Comparison of ENCODE assay signal across 23 cellular contexts in genomic region chr16:20949660-20950059, GRCh38. TPM values are rescaled to one million over a fixed set of nuclear protein-coding genes. Genes with fewer than 3 reads are reported as not detected.
DNase-seq lines count a peak whose midpoint lies in the region; ATAC-seq, FAIRE-seq and TF ChIP-seq lines count a peak whose summit lies in the region.
"Had no signal": no experiment of that assay in that cellular context is flagged by ENCODE, and none has a peak within 500 bp of the region (broad histone marks: within the 10 kb centered on the region; RNA-seq: fewer than 3 reads in every experiment).

No MANE protein-coding gene starts in this region.

- H3K27ac ChIP-seq in K562 (ENCODE audit: extremely low read depth, low read depth, low read length), result no peak overlapping the region
- H3K27ac ChIP-seq: BLaER1 had no signal

- TF ChIP-seq CTCF in K562 (IDR thresholded peaks at IDR 0.05 in 2 of 3, conservative IDR thresholded peaks at IDR 0.05 in 1 of 3; ENCODE audit: insufficient read depth in 2 of 3, low read depth in 1 of 3, low read length in 3 of 3), result no peak
- TF ChIP-seq CTCF in mucosa of descending colon (IDR thresholded peaks at IDR 0.05), result no peak

- H3K27me3 Mint-ChIP-seq in activated CD4-positive, alpha-beta T cell treated with anti-CD3 and anti-CD28 coated beads, Interleukin-2, amount 10 ng/mL, durations not matched to agents 7 days and 5 days, result peaks cover 9% of the 10 kb centered on the region

- H3K4me3 ChIP-seq in K562 (no peak overlapping the region), mucosa of descending colon (no peak overlapping the region)
- H3K4me3 ChIP-seq: BLaER1 had no signal

- H3K9ac ChIP-seq in K562 (ENCODE audit: insufficient read depth in 1 of 2, low read depth in 2 of 2, low read length in 2 of 2), result no peak overlapping the region
- H3K9ac ChIP-seq: BLaER1 had no signal

- TF ChIP-seq EP300 in K562 (IDR thresholded peaks at IDR 0.05; ENCODE audit: low read length), result no peak

- H3K9me3 ChIP-seq in K562 (replicated peaks; ENCODE audit: control insufficient read depth, insufficient read depth, low read depth, low read length) (0 out of 2 replicates have a peak, but pooled peaks cover 2% of the 10 kb centered on the region), mucosa of descending colon (no peaks in the 10 kb centered on the region)
- H3K9me3 ChIP-seq: BE2C, BLaER1 had no signal

- no peaks in the 10 kb centered on the region for H3K79me2 ChIP-seq in K562 (ENCODE audit: control insufficient read depth, insufficient read depth, low read length)

- no peak for ATAC-seq in K562
- peak; percentile 81 for ATAC-seq in mucosa of descending colon
- ATAC-seq in HG03460 (IDR thresholded peaks at IDR 0.05; ENCODE audit: unreplicated experiment), result no peak

- H3K4me3 Mint-ChIP-seq in activated CD4-positive, alpha-beta T cell treated with anti-CD3 and anti-CD28 coated beads, Interleukin-2, amount 10 ng/mL, durations not matched to agents 7 days and 5 days, result no peak overlapping the region
- H3K4me3 Mint-ChIP-seq: CD14-positive monocyte; CD4-positive, alpha-beta memory T cell; CD4-positive, CD25-positive, alpha-beta regulatory T cell; CD8-positive, alpha-beta memory T cell had no signal

- peaks cover 12% of the 10 kb centered on the region for H3K4me1 Mint-ChIP-seq in activated CD4-positive, alpha-beta T cell treated with anti-CD3 and anti-CD28 coated beads, Interleukin-2, amount 10 ng/mL, durations not matched to agents 7 days and 5 days

- WGBS in K562 (ENCODE audit: insufficient coverage, low coverage, missing lambda C conversion rate), result 50% methylated on average over 3 of the region's 3 CpGs

- in situ Hi-C loops in K562 (cut with MboI), result loop anchor here (5.0 kb wide), 1 partner anchor 92 kb away; no protein-coding TSS in a partner anchor

- POLR2A ChIA-PET in K562 (lab: Yijun Ruan, JAX), result interaction anchor here (0.6 kb wide), 1 partner anchor 139 kb away, joined by 3 read pairs; no protein-coding TSS in a partner anchor
- POLR2A ChIA-PET in activated CD4-positive, alpha-beta T cell treated with anti-CD3 and anti-CD28 coated beads, Interleukin-2, amount 10 ng/mL, durations not matched to agents 7 days and 5 days (lab: Charles Lee), result no interaction called here

- no peaks in the 10 kb centered on the region for H3K36me3 ChIP-seq in K562 (ENCODE audit: control insufficient read depth, insufficient read depth, low read length)
- H3K36me3 ChIP-seq in mucosa of descending colon (ENCODE audit: low read depth), result no peaks in the 10 kb centered on the region
- H3K36me3 ChIP-seq: BE2C, BLaER1 had no signal

- CTCF ChIA-PET in K562 (lab: Yijun Ruan, JAX; ENCODE audit: low intra/inter-chr PET ratio), result no interaction called here
- CTCF ChIA-PET in activated CD4-positive, alpha-beta T cell treated with anti-CD3 and anti-CD28 coated beads, Interleukin-2, amount 10 ng/mL, durations not matched to agents 7 days and 5 days (lab: Charles Lee), result interaction anchor here (0.9 to 1.4 kb wide), 2 partner anchors 22 to 175 kb away, joined by 3 to 5 read pairs; no protein-coding TSS in a partner anchor

- TF ChIP-seq POLR2A in K562 (conservative IDR thresholded peaks at IDR 0.05), result no peak

- no peaks in the 10 kb centered on the region for H4K20me1 ChIP-seq in K562 (replicated peaks; ENCODE audit: control insufficient read depth, insufficient read depth, low read length)
- H4K20me1 ChIP-seq: BLaER1 had no signal

- no peaks in the 10 kb centered on the region for H3K36me3 Mint-ChIP-seq in activated CD4-positive, alpha-beta T cell treated with anti-CD3 and anti-CD28 coated beads, Interleukin-2, amount 10 ng/mL, durations not matched to agents 7 days and 5 days (ENCODE audit: low read depth)
- H3K36me3 Mint-ChIP-seq: CD14-positive monocyte; CD4-positive, alpha-beta memory T cell; CD4-positive, CD25-positive, alpha-beta regulatory T cell; CD8-positive, alpha-beta memory T cell had no signal

- FAIRE-seq in K562 (lab: Jason Lieb, UNC), result no peak
- FAIRE-seq: GM12891, GM19239 had no signal

- no peak overlapping the region for H2AFZ ChIP-seq in K562 (ENCODE audit: low read depth, low read length)

- intact Hi-C loops in K562 (cut with micrococcal nuclease), result loop anchor here (5.0 kb wide), 1 partner anchor 47 kb away; the partner anchor contains the start of genes DCUN1D3 and LYRM1
- intact Hi-C loops in mucosa of descending colon (cut with DNase I, micrococcal nuclease), result no loop called here

- no peak overlapping the region for H3K27ac Mint-ChIP-seq in activated CD4-positive, alpha-beta T cell treated with anti-CD3 and anti-CD28 coated beads, Interleukin-2, amount 10 ng/mL, durations not matched to agents 7 days and 5 days
- H3K27ac Mint-ChIP-seq: CD14-positive monocyte; CD4-positive, alpha-beta memory T cell; CD4-positive, CD25-positive, alpha-beta regulatory T cell had no signal

- H3K9me3 Mint-ChIP-seq in activated CD4-positive, alpha-beta T cell treated with anti-CD3 and anti-CD28 coated beads, Interleukin-2, amount 10 ng/mL, durations not matched to agents 7 days and 5 days, result no peaks in the 10 kb centered on the region
- H3K9me3 Mint-ChIP-seq: CD4-positive, alpha-beta memory T cell; CD8-positive, alpha-beta memory T cell had no signal

- H3K9me1 ChIP-seq in K562 (ENCODE audit: control insufficient read depth, insufficient read depth, low read length), result no peaks in the 10 kb centered on the region

- BruUV-seq in K562 (replicated peaks; lab: Mats Ljungman, UMichigan), result no TSS peak

- H3K27me3 ChIP-seq in K562 (ENCODE audit: control insufficient read depth in 2 of 2, insufficient read depth in 2 of 2, low read length in 2 of 2), result peaks cover 0 to 8% of the 10 kb centered on the region in 2 experiments; a peak in 1 of 5 replicates
- H3K27me3 ChIP-seq: BE2C, BLaER1 had no signal

- no peak for TF ChIP-seq RAD21 in K562 (CRISPR knock-in tag; conservative IDR thresholded peaks at IDR 0.05 in 1 of 2, IDR thresholded peaks at IDR 0.05 in 1 of 2)

- H3K4me1 ChIP-seq in K562 (replicated peaks in 1 of 2; ENCODE audit: control insufficient read depth in 2 of 2, insufficient read depth in 2 of 2, low read length in 2 of 2), result peaks cover 14 to 24% of the 10 kb centered on the region in 2 experiments
- H3K4me1 ChIP-seq in mucosa of descending colon (ENCODE audit: low read depth), result no peaks in the 10 kb centered on the region
- H3K4me1 ChIP-seq: BE2C, BLaER1 had no signal

- no peak overlapping the region for H3K4me2 ChIP-seq in K562 (ENCODE audit: insufficient read depth, low read length)
- H3K4me2 ChIP-seq: BLaER1 had no signal

- DNase-seq in K562 (ENCODE audit: extremely low read depth in 1 of 4, low spot score in 3 of 4) (no peak), mucosa of descending colon (peak in 1 of 3 donors; percentile 26), 8988T (no peak)
- no peak for DNase-seq in activated CD4-positive, alpha-beta T cell treated with anti-CD3 and anti-CD28 coated beads, Interleukin-2, amount 10 ng/mL, durations not matched to agents 7 days and 5 days
- DNase-seq: ACHN; BE2C; C1 segment of cervical spinal cord; CD4-positive, alpha-beta memory T cell; CD4-positive, CD25-positive, alpha-beta regulatory T cell; CD8-positive, alpha-beta memory T cell; COR-L47; DMS 273 treated with DMSO at 0.1 percent for 48 hours; DMS153; DMS53; DMS79; DND-41; EL; GF-D8 had no signal

RNA-seq across cellular contexts. Expression of gene LYRM1, which starts 49.1 kb away (rescaled TPM):
- total RNA-seq in K562 (2011; cell fraction: chromatin; rRNA removed; ENCODE audit: low replicate concordance), result 5.6 and 11.9 TPM in 2 replicates
- total RNA-seq in K562 (2011; cell fraction: nucleolus; rRNA removed), result 3.3 and 3.7 TPM in 2 replicates
- 8.4 and 14.1 TPM in 2 replicates for total RNA-seq in K562 (2011; cell fraction: nucleoplasm; rRNA removed)
- total RNA-seq in K562 (2014; rRNA removed) (22.0 and 32.7 TPM in 2 replicates), K562 (2014; rRNA removed; fragmentation: Illumina TruSeq; extraction: Trizol) (26.2 and 28.2 TPM in 2 replicates), K562 (2015; rRNA removed; fragmentation: Illumina TruSeq; extraction: Trizol) (26.0 and 26.5 TPM in 2 replicates), K562 (2021) (17.5 and 18.9 TPM in 2 replicates), mucosa of descending colon (10 to 100 TPM; 16.4 to 25.2 (median 17.3) TPM)
- polyA plus RNA-seq in K562 (2011; rRNA removed) (26.9 and 32.7 TPM in 2 replicates), K562 (2014; fragmentation: Illumina TruSeq; extraction: Trizol) (36.9 and 40.2 TPM in 2 replicates), K562 (2014; fragmentation: Nextera tagmentation; extraction: Ambion mirVana) (10 to 100 TPM; 40.0 to 44.1 TPM), K562 (2014; rRNA removed) (26.3 and 27.3 TPM in 2 replicates)
- polyA plus RNA-seq in K562 (2011; cell fraction: cytosol; rRNA removed), result 9.0 and 16.7 TPM in 2 replicates
- 7.8 and 12.3 TPM in 2 replicates for polyA plus RNA-seq in K562 (2011; cell fraction: nucleus; rRNA removed)
- polyA plus RNA-seq in K562 (2012), result 24.3 and 54.4 TPM in 2 replicates
- polyA minus RNA-seq in K562 (2011; rRNA and poly(A)+ RNA removed), result 18.1 and 18.9 TPM in 2 replicates
- 5.5 and 9.6 TPM in 2 replicates for polyA minus RNA-seq in K562 (2011; cell fraction: cytosol; rRNA and poly(A)+ RNA removed)
- polyA minus RNA-seq in K562 (2011; cell fraction: nucleus; rRNA and poly(A)+ RNA removed), result 2.6 and 5.8 TPM in 2 replicates
- total RNA-seq in activated CD4-positive, alpha-beta T cell treated with anti-CD3 and anti-CD28 coated beads, Interleukin-2, amount 10 ng/mL, durations not matched to agents 7 days and 5 days, result 10 to 100 TPM; 21.7 to 26.7 TPM

RNA-seq across cellular contexts. Expression of gene DCUN1D3, which starts 49.5 kb away (rescaled TPM):
- total RNA-seq in K562 (2011; cell fraction: chromatin; rRNA removed; ENCODE audit: low replicate concordance), result 8.4 and 10.3 TPM in 2 replicates
- total RNA-seq in K562 (2011; cell fraction: nucleolus; rRNA removed), result 4.1 and 4.8 TPM in 2 replicates
- total RNA-seq in K562 (2011; cell fraction: nucleoplasm; rRNA removed), result 9.6 and 13.8 TPM in 2 replicates
- total RNA-seq in K562 (2014; rRNA removed), result 2.2 TPM in 2 replicates
- 2.2 and 3.2 TPM in 2 replicates for total RNA-seq in K562 (2014; rRNA removed; fragmentation: Illumina TruSeq; extraction: Trizol)
- total RNA-seq in K562 (2015; rRNA removed; fragmentation: Illumina TruSeq; extraction: Trizol), result 2.9 and 3.5 TPM in 2 replicates
- total RNA-seq in K562 (2021), result 3.8 and 4.7 TPM in 2 replicates
- polyA plus RNA-seq in K562 (2011; rRNA removed), result 2.6 and 3.1 TPM in 2 replicates
- polyA plus RNA-seq in K562 (2011; cell fraction: cytosol; rRNA removed), result 1.3 and 1.8 TPM in 2 replicates
- polyA plus RNA-seq in K562 (2011; cell fraction: nucleus; rRNA removed), result 5.6 and 5.7 TPM in 2 replicates
- polyA plus RNA-seq in K562 (2012), result 1.8 and 2.8 TPM in 2 replicates
- polyA plus RNA-seq in K562 (2014; fragmentation: Illumina TruSeq; extraction: Trizol), result 1.4 and 1.6 TPM in 2 replicates
- polyA plus RNA-seq in K562 (2014; fragmentation: Nextera tagmentation; extraction: Ambion mirVana), result 1 to 10 TPM; 1.0 to 1.9 TPM
- polyA plus RNA-seq in K562 (2014; rRNA removed), result 1.8 and 2.4 TPM in 2 replicates
- 5.3 and 6.9 TPM in 2 replicates for polyA minus RNA-seq in K562 (2011; rRNA and poly(A)+ RNA removed)
- 2.7 and 3.2 TPM in 2 replicates for polyA minus RNA-seq in K562 (2011; cell fraction: cytosol; rRNA and poly(A)+ RNA removed)
- 3.9 and 6.3 TPM in 2 replicates for polyA minus RNA-seq in K562 (2011; cell fraction: nucleus; rRNA and poly(A)+ RNA removed)
- 10 to 100 TPM in 2 of 3 donors, 1 to 10 TPM in 1; 10.0 to 21.5 (median 12.2) TPM for total RNA-seq in mucosa of descending colon
- 10 to 100 TPM in 1 of 2 experiments, 1 to 10 TPM in 1; 9.9 to 10.8 TPM for total RNA-seq in activated CD4-positive, alpha-beta T cell treated with anti-CD3 and anti-CD28 coated beads, Interleukin-2, amount 10 ng/mL, durations not matched to agents 7 days and 5 days
